ENCODE assay signal across 8 cellular contexts in genomic region chr11:123430736-123431356, GRCh38. TPM values are rescaled to one million over a fixed set of nuclear protein-coding genes. Genes with fewer than 3 reads are reported as not detected.
DNase-seq lines count a peak whose midpoint lies in the region; ATAC-seq and TF ChIP-seq lines count a peak whose summit lies in the region.

No MANE protein-coding gene starts in this region.

- no peaks in the 10 kb centered on the region for H3K9me3 Mint-ChIP-seq in CD8-positive, alpha-beta T cell
- H3K9me3 Mint-ChIP-seq in endodermal cell, result no peaks in the 10 kb centered on the region
- H3K9me3 Mint-ChIP-seq in stimulated activated naive B cell treated with anti-CD40 and anti-IgM and Interleukin-4, amounts not matched to agents 10 μg/mL and 1 μg/mL and 100 μg/mL, for 72 hours, result no peaks in the 10 kb centered on the region

- H3K4me3 Mint-ChIP-seq in CD8-positive, alpha-beta T cell, result peak overlapping the region; percentile 91
- H3K4me3 Mint-ChIP-seq in endodermal cell, result peak overlapping the region; percentile 78
- peak overlapping the region; percentile 86 to 91 for H3K4me3 Mint-ChIP-seq in stimulated activated naive B cell treated with anti-CD40 and anti-IgM and Interleukin-4, amounts not matched to agents 10 μg/mL and 1 μg/mL and 100 μg/mL, for 72 hours

- TF ChIP-seq CTCF in CD8-positive, alpha-beta T cell (IDR thresholded peaks at IDR 0.05), result peak; percentile 2
- TF ChIP-seq CTCF in MM.1S (IDR thresholded peaks at IDR 0.05; ENCODE audit: low read length) (no peak), endodermal cell (conservative IDR thresholded peaks at IDR 0.05) (no peak), mucosa of descending colon (IDR thresholded peaks at IDR 0.05) (no peak)

- H3K4me2 ChIP-seq in MM.1S (ENCODE audit: low read depth, low read length), result peak overlapping the region; percentile 94

- no peaks in the 10 kb centered on the region for H3K9me3 ChIP-seq in CD8-positive, alpha-beta T cell (ENCODE audit: low read length)
- H3K9me3 ChIP-seq in MM.1S (replicated peaks; ENCODE audit: insufficient read depth, low read length) (no peaks in the 10 kb centered on the region), endodermal cell (ENCODE audit: control insufficient read depth, low read length) (no peaks in the 10 kb centered on the region), mucosa of descending colon (no peaks in the 10 kb centered on the region)

- H4K20me1 ChIP-seq in MM.1S (ENCODE audit: insufficient read depth, low read length), result no peaks in the 10 kb centered on the region

- H3K36me3 Mint-ChIP-seq in CD8-positive, alpha-beta T cell, result no peaks in the 10 kb centered on the region
- H3K36me3 Mint-ChIP-seq in endodermal cell (ENCODE audit: low read depth), result peaks cover 9% of the 10 kb centered on the region
- H3K36me3 Mint-ChIP-seq in stimulated activated naive B cell treated with anti-CD40 and anti-IgM and Interleukin-4, amounts not matched to agents 10 μg/mL and 1 μg/mL and 100 μg/mL, for 72 hours, result no peaks in the 10 kb centered on the region

- POLR2A ChIA-PET in CD8-positive, alpha-beta T cell (lab: Charles Lee), result interaction anchor here (1.4 kb wide), 1 partner anchor 51 kb away, joined by 3 read pairs; no protein-coding TSS in a partner anchor

- H3K27me3 ChIP-seq in CD8-positive, alpha-beta T cell (ENCODE audit: insufficient read depth, low read length), result no peaks in the 10 kb centered on the region
- H3K27me3 ChIP-seq in MM.1S (replicated peaks; ENCODE audit: insufficient read depth, low read length) (peaks cover 17% of the 10 kb centered on the region), endodermal cell (ENCODE audit: control insufficient read depth, insufficient read depth, low read length, poor library complexity, severe bottlenecking) (no peaks in the 10 kb centered on the region)

- peak overlapping the region; percentile 84 for H3K27ac Mint-ChIP-seq in CD8-positive, alpha-beta T cell
- peak overlapping the region; percentile 85 for H3K27ac Mint-ChIP-seq in endodermal cell
- H3K27ac Mint-ChIP-seq in stimulated activated naive B cell treated with anti-CD40 and anti-IgM and Interleukin-4, amounts not matched to agents 10 μg/mL and 1 μg/mL and 100 μg/mL, for 72 hours, result no peak overlapping the region

- no peaks in the 10 kb centered on the region for H3K79me2 ChIP-seq in MM.1S (ENCODE audit: low read length)

- WGBS in endodermal cell (ENCODE audit: insufficient coverage in 1 of 2, insufficient read length in 1 of 2), 2 experiments, result 0 to 1% methylated on average over 20 to 60 of the region's 61 CpGs

- H3K9ac ChIP-seq in MM.1S (ENCODE audit: low read length) (no peak overlapping the region), endodermal cell (ENCODE audit: extremely low read depth, low read length, poor library complexity, severe bottlenecking) (peak overlapping the region; percentile 72)

- no peaks in the 10 kb centered on the region for H3F3A ChIP-seq in MM.1S (ENCODE audit: insufficient read depth, low read length)

- peak; percentile 48 for ATAC-seq in CD8-positive, alpha-beta T cell
- peak; percentile 39 for ATAC-seq in GM21423 (IDR thresholded peaks at IDR 0.05; ENCODE audit: unreplicated experiment)
- ATAC-seq in mucosa of descending colon, result peak; percentile 82
- ATAC-seq in stimulated activated naive B cell treated with anti-CD40 and anti-IgM and Interleukin-4, amounts not matched to agents 10 μg/mL and 1 μg/mL and 100 μg/mL, for 72 hours (replicated peaks), result peak; percentile 67 to 72

- CTCF ChIA-PET in CD8-positive, alpha-beta T cell (lab: Charles Lee), result interaction anchor here (2.4 to 2.6 kb wide), 2 partner anchors 24 to 48 kb away, joined by 8 to 17 read pairs; no protein-coding TSS in a partner anchor

- H2AFZ ChIP-seq in MM.1S (ENCODE audit: low read length), result peak overlapping the region; percentile 88

- peaks cover 14% of the 10 kb centered on the region for H3K4me1 ChIP-seq in CD8-positive, alpha-beta T cell (ENCODE audit: insufficient read depth, low read length)
- H3K4me1 ChIP-seq in MM.1S (ENCODE audit: low read length) (no peaks in the 10 kb centered on the region), endodermal cell (ENCODE audit: control insufficient read depth, insufficient read depth, low read length) (no peaks in the 10 kb centered on the region), mucosa of descending colon (ENCODE audit: low read depth) (peaks cover 5% of the 10 kb centered on the region)

- no peaks in the 10 kb centered on the region for H3K27me3 Mint-ChIP-seq in CD8-positive, alpha-beta T cell (ENCODE audit: low read depth)
- peaks cover 54% of the 10 kb centered on the region for H3K27me3 Mint-ChIP-seq in endodermal cell (ENCODE audit: insufficient read depth)
- H3K27me3 Mint-ChIP-seq in stimulated activated naive B cell treated with anti-CD40 and anti-IgM and Interleukin-4, amounts not matched to agents 10 μg/mL and 1 μg/mL and 100 μg/mL, for 72 hours, result peaks cover 34 to 39% of the 10 kb centered on the region in 2 donors

- peaks cover 22% of the 10 kb centered on the region for H3K4me1 Mint-ChIP-seq in CD8-positive, alpha-beta T cell (ENCODE audit: low read depth)
- peaks cover 33% of the 10 kb centered on the region for H3K4me1 Mint-ChIP-seq in endodermal cell
- H3K4me1 Mint-ChIP-seq in stimulated activated naive B cell treated with anti-CD40 and anti-IgM and Interleukin-4, amounts not matched to agents 10 μg/mL and 1 μg/mL and 100 μg/mL, for 72 hours, result peaks cover 2 to 11% of the 10 kb centered on the region in 2 donors

- peak overlapping the region; percentile 70 for H3K4me3 ChIP-seq in CD8-positive, alpha-beta T cell (ENCODE audit: low read depth, low read length)
- peak overlapping the region; percentile 61 for H3K4me3 ChIP-seq in MM.1S (ENCODE audit: low read length)
- peak overlapping the region; percentile 96 for H3K4me3 ChIP-seq in endodermal cell (ENCODE audit: low read length)
- H3K4me3 ChIP-seq in mucosa of descending colon, result peak overlapping the region; percentile 30

- peak; percentile 23 to 73 (median 46) for DNase-seq in CD8-positive, alpha-beta T cell
- DNase-seq in MM.1S (no peak), endodermal cell (peak; percentile 88), mucosa of descending colon (peak; percentile 64 to 84 (median 83)), NCI-H1048 (lab: John Stamatoyannopoulos, UW) (no peak)
- DNase-seq in activated CD4-positive, alpha-beta T cell treated with anti-CD3 and anti-CD28 coated beads, Interleukin-2, amount 50 U/mL, for 24 hours (ENCODE audit: low read depth in 1 of 2, low spot score in 1 of 2), result peak; percentile 21 to 25
- peak; percentile 9 for DNase-seq in stimulated activated naive B cell treated with anti-CD40 and anti-IgM and Interleukin-4, amounts not matched to agents 10 μg/mL and 1 μg/mL and 100 μg/mL, for 72 hours

- intact Hi-C loops in CD8-positive, alpha-beta T cell (cut with DNase I, micrococcal nuclease), result loop anchor here (1.0 to 10.0 kb wide), 4 partner anchors 24 to 366 kb away; partner anchors contain the start of genes HSPA8 (in 1 of the 2) and ZNF202 (in 1 of the 2)
- intact Hi-C loops in mucosa of descending colon (cut with DNase I, micrococcal nuclease), result no loop called here

- H3K27ac ChIP-seq in CD8-positive, alpha-beta T cell (ENCODE audit: low read depth, low read length), result peak overlapping the region; percentile 53
- H3K27ac ChIP-seq in MM.1S (ENCODE audit: low read length), result no peak overlapping the region
- H3K27ac ChIP-seq in endodermal cell (ENCODE audit: low read depth, low read length), result peak overlapping the region; percentile 29

- no peaks in the 10 kb centered on the region for H3K9me2 ChIP-seq in MM.1S (replicated peaks; ENCODE audit: insufficient read depth, low read length)

- no peaks in the 10 kb centered on the region for H3K36me3 ChIP-seq in CD8-positive, alpha-beta T cell (ENCODE audit: insufficient read depth, low read length)
- H3K36me3 ChIP-seq in MM.1S (replicated peaks; ENCODE audit: insufficient read depth, low read length) (no peaks in the 10 kb centered on the region), endodermal cell (ENCODE audit: control insufficient read depth, insufficient read depth, low read length) (peaks cover 8% of the 10 kb centered on the region), mucosa of descending colon (ENCODE audit: low read depth) (no peaks in the 10 kb centered on the region)

RNA-seq across cellular contexts. Expression of gene GRAMD1B, which starts 0.8 kb away (rescaled TPM):
- 10 to 100 TPM; 18.6 to 20.7 TPM for total RNA-seq in CD8-positive, alpha-beta T cell
- total RNA-seq in endodermal cell, result 10 to 100 TPM; 28.8 to 39.6 TPM
- 17.7 TPM for polyA plus RNA-seq in endodermal cell (2013, experiment 1 of 2)
- polyA plus RNA-seq in endodermal cell (2013, experiment 2 of 2), result 21.1 TPM
- total RNA-seq in mucosa of descending colon, result 1 to 10 TPM; 3.2 to 4.4 (median 4.1) TPM

Comparison
In these comparisons a context has a peak if more than half of its experiments do, and no peak if none do; other contexts are left out.
1. DNase-seq: peak in CD8-positive, alpha-beta T cell (7 of 7), activated CD4-positive, alpha-beta T cell treated with anti-CD3 and anti-CD28 coated beads, Interleukin-2, amount 50 U/mL, for 24 hours (2 of 2), endodermal cell (single experiment), mucosa of descending colon (3 of 3) and stimulated activated naive B cell treated with anti-CD40 and anti-IgM and Interleukin-4, amounts not matched to agents 10 μg/mL and 1 μg/mL and 100 μg/mL, for 72 hours (single experiment); none in MM.1S (single experiment) and NCI-H1048 (single experiment).
2. H3K4me3 ChIP-seq: peak in every context shown above with its lines; median percentile 96 in endodermal cell; 70 in CD8-positive, alpha-beta T cell; 61 in MM.1S; 30 in mucosa of descending colon.
3. intact Hi-C loops: an anchor here in CD8-positive, alpha-beta T cell (1.0 to 10.0 kb wide); none called in mucosa of descending colon.
4. Peak in every context shown above with its lines, with median percentiles within 50 percentile points of each other: ATAC-seq and H3K4me3 Mint-ChIP-seq.